In the genomic region with DNA sequence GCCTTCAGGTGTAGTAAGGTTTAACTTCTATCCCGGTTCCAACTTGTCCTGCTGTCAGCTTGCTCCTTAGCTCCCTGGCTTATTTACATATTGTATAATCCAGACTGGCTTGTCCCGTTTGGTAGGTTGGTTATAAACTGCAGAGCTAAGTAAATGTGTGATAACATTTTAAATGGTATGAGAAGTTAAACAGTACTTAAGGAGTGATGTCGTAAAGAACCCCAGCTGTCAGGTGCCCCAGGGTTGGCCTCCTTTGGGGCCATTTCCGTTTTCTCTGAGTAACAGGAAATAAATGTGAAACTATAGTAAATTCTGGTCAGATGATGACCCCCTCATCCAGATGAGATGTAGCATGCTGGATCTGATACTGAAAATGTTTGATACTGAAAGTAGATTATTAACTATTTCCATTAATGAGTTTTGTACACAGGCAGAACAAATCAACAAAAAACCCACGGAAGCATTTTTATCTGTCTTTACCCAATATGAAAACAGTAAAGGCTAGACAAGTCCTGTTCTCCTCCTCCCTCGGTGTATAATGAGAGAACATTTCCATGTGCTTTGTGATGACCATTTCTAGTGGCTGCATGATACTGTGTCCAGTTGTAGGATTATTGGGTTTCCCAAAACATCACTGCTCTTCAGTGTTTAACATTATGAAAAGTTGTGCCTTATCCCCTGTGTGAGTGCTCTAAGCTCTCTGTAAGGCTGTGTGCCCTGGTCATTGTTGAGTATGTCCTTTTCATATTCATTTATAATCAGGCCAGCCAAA, we compare ENCODE assay signal across 8 cellular contexts. TPM values are rescaled to one million over a fixed set of nuclear protein-coding genes. Genes with fewer than 3 reads are reported as not detected.
DNase-seq lines count a peak whose midpoint lies in the region; ATAC-seq, FAIRE-seq and TF ChIP-seq lines count a peak whose summit lies in the region.

No MANE protein-coding gene starts in this region.

- no peaks in the 10 kb centered on the region for H3K36me3 Mint-ChIP-seq in activated naive CD8-positive, alpha-beta T cell
- peaks cover 6% of the 10 kb centered on the region for H3K36me3 Mint-ChIP-seq in type B pancreatic cell

- peak overlapping the region; percentile 59 for H3K4me3 Mint-ChIP-seq in activated naive CD8-positive, alpha-beta T cell
- peak overlapping the region; percentile 63 for H3K4me3 Mint-ChIP-seq in type B pancreatic cell

- H3K9ac ChIP-seq in Loucy (ENCODE audit: low read depth, low read length, poor library complexity, severe bottlenecking) (peak overlapping the region; percentile 75), kidney (ENCODE audit: low read length in 2 of 2) (peak overlapping the region in 1 of 2 donors; percentile 4)

- H3K4me1 Mint-ChIP-seq in activated naive CD8-positive, alpha-beta T cell (ENCODE audit: low read depth), result peaks cover 22% of the 10 kb centered on the region
- H3K4me1 Mint-ChIP-seq in type B pancreatic cell (ENCODE audit: unreplicated experiment), result peaks cover 39% of the 10 kb centered on the region

- H3K9me3 Mint-ChIP-seq in activated naive CD8-positive, alpha-beta T cell (ENCODE audit: low read depth), result no peaks in the 10 kb centered on the region
- peaks cover under 1% of the 10 kb centered on the region for H3K9me3 Mint-ChIP-seq in type B pancreatic cell

- H4K20me1 ChIP-seq in Loucy (ENCODE audit: insufficient read depth, low read length, poor library complexity, severe bottlenecking), result peaks cover 4% of the 10 kb centered on the region

- no peaks in the 10 kb centered on the region for H3K9me2 ChIP-seq in Loucy (replicated peaks; ENCODE audit: low read depth, low read length)

- peaks cover 76% of the 10 kb centered on the region for H3K79me2 ChIP-seq in Loucy (ENCODE audit: insufficient read depth, low read length)

- no peak for DNase-seq in activated CD4-positive, CD25-positive, alpha-beta regulatory T cell treated with anti-CD3 and anti-CD28 coated beads, Interleukin-2, amount 50 U/mL, for 72 hours
- DNase-seq in HCEC 1CT (peak; percentile 80), kidney (peak; percentile 77), type B pancreatic cell (ENCODE audit: extremely low spot score, unreplicated experiment) (no peak), DMS153 treated with DMSO at 0.1 percent for 48 hours (lab: John Stamatoyannopoulos, UW; ENCODE audit: unreplicated experiment) (no peak)

- H3K36me3 ChIP-seq in Loucy (ENCODE audit: insufficient read depth, low read length), result no peaks in the 10 kb centered on the region
- no peaks in the 10 kb centered on the region for H3K36me3 ChIP-seq in kidney (ENCODE audit: control insufficient read depth in 1 of 2, insufficient read depth in 2 of 2, low read length in 2 of 2)

- peak overlapping the region; percentile 67 for H3K27ac Mint-ChIP-seq in activated naive CD8-positive, alpha-beta T cell
- H3K27ac Mint-ChIP-seq in type B pancreatic cell, result peak overlapping the region; percentile 89

- TF ChIP-seq CTCF in Loucy (conservative IDR thresholded peaks at IDR 0.05; ENCODE audit: low read length) (no peak), kidney (IDR thresholded peaks at IDR 0.05; ENCODE audit: borderline replicate concordance, extremely low read depth, insufficient read depth) (no peak), type B pancreatic cell (conservative IDR thresholded peaks at IDR 0.05) (no peak)

- no peaks in the 10 kb centered on the region for H3K9me3 ChIP-seq in Loucy (ENCODE audit: insufficient read depth, low read depth, low read length)
- H3K9me3 ChIP-seq in kidney (ENCODE audit: control insufficient read depth in 1 of 2, low read length in 2 of 2), result no peaks in the 10 kb centered on the region

- peak overlapping the region; percentile 74 for H3K4me3 ChIP-seq in Loucy (ENCODE audit: low read length, poor library complexity, severe bottlenecking)
- peak overlapping the region; percentile 28 to 32 for H3K4me3 ChIP-seq in kidney (ENCODE audit: low read length in 2 of 2)

- FAIRE-seq in kidney (lab: Jason Lieb, UNC), result peak; percentile 97

- no peaks in the 10 kb centered on the region for H3K27me3 ChIP-seq in Loucy (ENCODE audit: insufficient read depth, low read length, poor library complexity, severe bottlenecking)

- H3K27me3 Mint-ChIP-seq in activated naive CD8-positive, alpha-beta T cell, result peaks cover 1% of the 10 kb centered on the region
- no peaks in the 10 kb centered on the region for H3K27me3 Mint-ChIP-seq in type B pancreatic cell

- H3K4me1 ChIP-seq in Loucy (ENCODE audit: insufficient read depth, low read length, poor library complexity, severe bottlenecking) (peaks cover 87% of the 10 kb centered on the region), kidney (ENCODE audit: control insufficient read depth in 1 of 2, insufficient read depth in 1 of 2, low read depth in 1 of 2, low read length in 2 of 2) (peaks cover 19 to 61% of the 10 kb centered on the region in 2 donors)

- H3F3A ChIP-seq in Loucy (ENCODE audit: low read depth), result peaks cover 12% of the 10 kb centered on the region; the same call in 1 of the 2 replicates

- H3K27ac ChIP-seq in kidney (ENCODE audit: low read depth in 2 of 2, low read length in 2 of 2), result peak overlapping the region; percentile 76 to 83

- intact Hi-C loops in kidney (cut with DNase I), result no loop called here

- H3K4me2 ChIP-seq in Loucy (ENCODE audit: low read depth, low read length, poor library complexity, severe bottlenecking), result peak overlapping the region; percentile 92

- H2AFZ ChIP-seq in Loucy (ENCODE audit: low read length), result no peak overlapping the region

- ATAC-seq in activated CD4-positive, CD25-positive, alpha-beta regulatory T cell treated with anti-CD3 and anti-CD28 coated beads, Interleukin-2, amount 50 U/mL, for 24 hours, result peak; percentile 88 to 91

RNA-seq across cellular contexts. Expression of a gene that starts 22.4 kb away (rescaled TPM):
- total RNA-seq in kidney (38.0 TPM), type B pancreatic cell (ENCODE audit: low replicate concordance) (27.0 and 33.5 TPM in 2 replicates)
- polyA plus RNA-seq in kidney (ENCODE audit: insufficient read depth, low read depth, low replicate concordance), result 3.6 TPM

Comparison
In these comparisons a context has a peak if more than half of its experiments do, and no peak if none do; other contexts are left out.
1. DNase-seq: peak in HCEC 1CT (single experiment) and kidney (single experiment); none in activated CD4-positive, CD25-positive, alpha-beta regulatory T cell treated with anti-CD3 and anti-CD28 coated beads, Interleukin-2, amount 50 U/mL, for 72 hours (single experiment), type B pancreatic cell (single experiment) and DMS153 treated with DMSO at 0.1 percent for 48 hours (single experiment).